In the genomic region with DNA sequence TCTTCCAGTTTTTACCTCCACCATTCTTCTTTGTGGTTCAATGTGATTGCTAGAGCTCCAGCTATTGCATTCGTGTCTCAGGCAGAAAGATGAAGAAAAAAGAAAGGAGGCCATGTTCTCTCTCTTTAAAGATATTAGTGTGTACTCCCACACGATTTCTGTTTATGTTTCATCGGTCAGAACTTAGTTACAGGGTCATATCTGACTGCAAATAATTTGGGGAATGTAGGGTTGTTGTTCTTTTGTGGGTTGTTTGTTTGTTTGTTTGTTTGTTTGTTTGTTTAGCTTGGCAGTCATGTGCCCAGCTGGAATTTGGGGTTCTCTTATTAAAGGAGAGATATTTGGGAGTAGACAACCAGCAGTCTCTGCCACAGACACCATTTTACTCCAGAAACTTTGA, we compare ENCODE assay signal across 23 cellular contexts. TPM values are rescaled to one million over a fixed set of nuclear protein-coding genes. Genes with fewer than 3 reads are reported as not detected.
DNase-seq lines count a peak whose midpoint lies in the region; ATAC-seq and TF ChIP-seq lines count a peak whose summit lies in the region.
"Had no signal": no experiment of that assay in that cellular context is flagged by ENCODE, and none has a peak within 500 bp of the region (broad histone marks: within the 10 kb centered on the region; RNA-seq: fewer than 3 reads in every experiment).

No MANE protein-coding gene starts in this region.

- 64% methylated on average over 3 of the region's 3 CpGs for WGBS in prostate gland

- H3K4me3 ChIP-seq in prostate gland = no peak overlapping the region
- H3K4me3 ChIP-seq: SK-N-MC had no signal

- no peaks in the 10 kb centered on the region for H3K36me3 ChIP-seq in prostate gland

- TF ChIP-seq POLR2A in prostate gland (IDR thresholded peaks at IDR 0.05) = no peak

- no peaks in the 10 kb centered on the region for H3K4me1 ChIP-seq in prostate gland (replicated peaks)

- H3K4me3 Mint-ChIP-seq in activated T-cell treated with anti-CD3 and anti-CD28 coated beads, Interleukin-2, amount 50 U/mL, for 72 hours = no peak overlapping the region
- no peak overlapping the region for H3K4me3 Mint-ChIP-seq in activated T-cell treated with anti-CD3 and anti-CD28 coated beads, Interleukin-2, amount 50 U/mL, for 4 hours
- no peak overlapping the region for H3K4me3 Mint-ChIP-seq in effector memory CD8-positive, alpha-beta T cell
- peak overlapping the region in 3 of 8 donors; percentile 3 to 33 (median 28) for H3K4me3 Mint-ChIP-seq in naive B cell
- H3K4me3 Mint-ChIP-seq in stimulated activated memory B cell treated with anti-CD40 and anti-IgM and Interleukin-4, amounts not matched to agents 10 μg/mL and 1 μg/mL and 100 μg/mL, for 72 hours = no peak overlapping the region
- H3K4me3 Mint-ChIP-seq: CD4-positive, alpha-beta memory T cell had no signal

- H3K9me3 ChIP-seq in prostate gland = no peaks in the 10 kb centered on the region

- no peak for DNase-seq in activated T-cell treated with anti-CD3 and anti-CD28 coated beads, Interleukin-2, amount 50 U/mL, for 72 hours
- DNase-seq in activated T-cell treated with anti-CD3 and anti-CD28 coated beads, Interleukin-2, amount 50 U/mL, for 4 hours = no peak
- no peak for DNase-seq in effector memory CD8-positive, alpha-beta T cell
- no peak for DNase-seq in naive B cell
- DNase-seq in DMS79 (lab: John Stamatoyannopoulos, UW) = no peak
- DNase-seq in prostate gland (ENCODE audit: low spot score) = no peak
- DNase-seq: 8988T; ACHN; CD4-positive, alpha-beta memory T cell; COR-L47; DMS53; NCI-H1105; NCI-H1436 treated with DMSO at 0.1 percent for 48 hours; NCI-H187 treated with DMSO at 0.1 percent for 48 hours; NCI-H2171 treated with DMSO at 0.1 percent for 48 hours; NCI-H345; NCI-H510A treated with DMSO at 0.1 percent for 48 hours; SIG-M5 had no signal

- H3K9me3 Mint-ChIP-seq in activated T-cell treated with anti-CD3 and anti-CD28 coated beads, Interleukin-2, amount 50 U/mL, for 72 hours = no peaks in the 10 kb centered on the region
- no peaks in the 10 kb centered on the region for H3K9me3 Mint-ChIP-seq in activated T-cell treated with anti-CD3 and anti-CD28 coated beads, Interleukin-2, amount 50 U/mL, for 4 hours
- H3K9me3 Mint-ChIP-seq in effector memory CD8-positive, alpha-beta T cell = no peaks in the 10 kb centered on the region
- H3K9me3 Mint-ChIP-seq in naive B cell = no peaks in the 10 kb centered on the region
- H3K9me3 Mint-ChIP-seq in stimulated activated memory B cell treated with anti-CD40 and anti-IgM and Interleukin-4, amounts not matched to agents 10 μg/mL and 1 μg/mL and 100 μg/mL, for 72 hours = no peaks in the 10 kb centered on the region
- H3K9me3 Mint-ChIP-seq: CD4-positive, alpha-beta memory T cell had no signal

- ATAC-seq in activated T-cell treated with anti-CD3 and anti-CD28 coated beads, Interleukin-2, amount 50 U/mL, for 72 hours (replicated peaks in 1 of 2) = no peak
- ATAC-seq in activated T-cell treated with anti-CD3 and anti-CD28 coated beads, Interleukin-2, amount 50 U/mL, for 4 hours = no peak
- ATAC-seq in effector memory CD8-positive, alpha-beta T cell (replicated peaks) = no peak
- ATAC-seq in naive B cell (ENCODE audit: low read depth in 2 of 2) = no peak
- no peak for ATAC-seq in stimulated activated memory B cell treated with anti-CD40 and anti-IgM and Interleukin-4, amounts not matched to agents 10 μg/mL and 1 μg/mL and 100 μg/mL, for 72 hours
- ATAC-seq in HG02973 (IDR thresholded peaks at IDR 0.05; ENCODE audit: unreplicated experiment) = no peak
- ATAC-seq: HepG2 had no signal

- H3K4me1 Mint-ChIP-seq in activated T-cell treated with anti-CD3 and anti-CD28 coated beads, Interleukin-2, amount 50 U/mL, for 72 hours (ENCODE audit: low read depth) = peaks cover 5% of the 10 kb centered on the region
- H3K4me1 Mint-ChIP-seq in activated T-cell treated with anti-CD3 and anti-CD28 coated beads, Interleukin-2, amount 50 U/mL, for 4 hours (ENCODE audit: low read depth) = peaks cover 7% of the 10 kb centered on the region
- H3K4me1 Mint-ChIP-seq in effector memory CD8-positive, alpha-beta T cell (ENCODE audit: low read depth in 2 of 2) = peaks cover 11 to 14% of the 10 kb centered on the region in 2 donors
- peaks cover 10 to 24% (median 17%) of the 10 kb centered on the region in 3 donors for H3K4me1 Mint-ChIP-seq in naive B cell
- H3K4me1 Mint-ChIP-seq in stimulated activated memory B cell treated with anti-CD40 and anti-IgM and Interleukin-4, amounts not matched to agents 10 μg/mL and 1 μg/mL and 100 μg/mL, for 72 hours = peaks cover 14% of the 10 kb centered on the region

- no peak overlapping the region for H3K27ac ChIP-seq in prostate gland
- H3K27ac ChIP-seq: SK-N-MC had no signal

- intact Hi-C loops in prostate gland (cut with DNase I) = no loop called here

- H3K27me3 ChIP-seq in prostate gland (replicated peaks; ENCODE audit: insufficient read depth) = no peaks in the 10 kb centered on the region

- H3K27ac Mint-ChIP-seq in activated T-cell treated with anti-CD3 and anti-CD28 coated beads, Interleukin-2, amount 50 U/mL, for 72 hours = peak overlapping the region; percentile 45
- H3K27ac Mint-ChIP-seq in effector memory CD8-positive, alpha-beta T cell = peak overlapping the region; percentile 79 to 88
- H3K27ac Mint-ChIP-seq in naive B cell = peak overlapping the region in 4 of 6 donors; percentile 72 to 95 (median 80)
- H3K27ac Mint-ChIP-seq in stimulated activated memory B cell treated with anti-CD40 and anti-IgM and Interleukin-4, amounts not matched to agents 10 μg/mL and 1 μg/mL and 100 μg/mL, for 72 hours = peak overlapping the region; percentile 77

- H3K36me3 Mint-ChIP-seq in activated T-cell treated with anti-CD3 and anti-CD28 coated beads, Interleukin-2, amount 50 U/mL, for 72 hours (ENCODE audit: insufficient read depth in 2 of 2) = no peaks in the 10 kb centered on the region
- H3K36me3 Mint-ChIP-seq in activated T-cell treated with anti-CD3 and anti-CD28 coated beads, Interleukin-2, amount 50 U/mL, for 4 hours (ENCODE audit: insufficient read depth) = no peaks in the 10 kb centered on the region
- H3K36me3 Mint-ChIP-seq in effector memory CD8-positive, alpha-beta T cell (ENCODE audit: insufficient read depth) = no peaks in the 10 kb centered on the region
- H3K36me3 Mint-ChIP-seq in naive B cell = no peaks in the 10 kb centered on the region
- no peaks in the 10 kb centered on the region for H3K36me3 Mint-ChIP-seq in stimulated activated memory B cell treated with anti-CD40 and anti-IgM and Interleukin-4, amounts not matched to agents 10 μg/mL and 1 μg/mL and 100 μg/mL, for 72 hours
- H3K36me3 Mint-ChIP-seq: CD4-positive, alpha-beta memory T cell had no signal

- no peak for TF ChIP-seq CTCF in prostate gland (IDR thresholded peaks at IDR 0.05)

- peaks cover 4% of the 10 kb centered on the region for H3K27me3 Mint-ChIP-seq in activated T-cell treated with anti-CD3 and anti-CD28 coated beads, Interleukin-2, amount 50 U/mL, for 72 hours (ENCODE audit: low read depth)
- H3K27me3 Mint-ChIP-seq in activated T-cell treated with anti-CD3 and anti-CD28 coated beads, Interleukin-2, amount 50 U/mL, for 4 hours (ENCODE audit: low read depth) = no peaks in the 10 kb centered on the region
- H3K27me3 Mint-ChIP-seq in effector memory CD8-positive, alpha-beta T cell = no peaks in the 10 kb centered on the region
- H3K27me3 Mint-ChIP-seq in naive B cell = peaks cover 0 to 6% (median 0%) of the 10 kb centered on the region in 3 donors
- H3K27me3 Mint-ChIP-seq in stimulated activated memory B cell treated with anti-CD40 and anti-IgM and Interleukin-4, amounts not matched to agents 10 μg/mL and 1 μg/mL and 100 μg/mL, for 72 hours = no peaks in the 10 kb centered on the region
- H3K27me3 Mint-ChIP-seq: CD4-positive, alpha-beta memory T cell had no signal

RNA-seq across cellular contexts. Expression of a gene that starts 53.6 kb away (rescaled TPM):
- total RNA-seq in activated T-cell treated with anti-CD3 and anti-CD28 coated beads, Interleukin-2, amount 50 U/mL, for 72 hours = 10 to 100 TPM; 10.2 to 18.7 TPM
- 10 to 100 TPM; 12.7 to 19.7 (median 18.4) TPM for total RNA-seq in activated T-cell treated with anti-CD3 and anti-CD28 coated beads, Interleukin-2, amount 50 U/mL, for 4 hours
- 10 to 100 TPM; 33.8 to 57.3 (median 37.5) TPM for polyA plus RNA-seq in naive B cell (ENCODE audit: low read depth in 6 of 6)
- total RNA-seq in prostate gland = 1 to 10 TPM in 1 of 2 donors, under 1 TPM in 1; 0.87 to 5.1 TPM
- total RNA-seq: HepG2 had no signal
- polyA plus RNA-seq: BJ, HepG2 had no signal
